ENCODE assay signal across 26 cellular contexts in the genomic region with DNA sequence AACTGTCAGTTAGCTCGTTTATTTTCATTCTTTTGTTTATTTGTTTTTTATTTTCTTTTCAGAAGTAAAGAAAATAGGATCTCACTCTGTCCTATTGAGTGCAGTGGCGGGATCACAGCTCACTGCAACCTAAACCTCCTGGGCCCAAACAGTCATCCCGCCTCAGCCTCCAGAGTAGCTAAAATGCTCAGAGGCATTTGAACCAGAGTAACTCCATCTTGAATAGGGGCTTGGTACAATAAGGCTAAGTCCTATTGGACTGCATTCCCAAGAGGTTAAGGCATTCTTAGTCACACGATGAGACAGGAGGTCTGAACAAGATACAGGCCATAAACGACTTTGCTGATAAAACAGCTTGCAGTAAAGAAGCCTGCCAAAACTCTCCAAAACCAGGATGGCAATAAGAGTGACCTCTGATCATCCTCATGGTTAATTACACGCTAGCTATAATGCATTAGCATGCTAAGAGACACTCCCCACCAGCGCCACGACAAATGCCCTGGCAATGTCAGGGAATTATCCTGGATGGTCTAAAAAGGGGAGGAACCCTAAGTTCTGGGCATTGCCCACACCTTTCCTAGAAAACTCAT. TPM values are rescaled to one million over a fixed set of nuclear protein-coding genes. Genes with fewer than 3 reads are reported as not detected.
A peak's percentile ranks its signal among the peaks of the same experiment; 100 is the strongest.
DNase-seq lines count a peak whose midpoint lies in the region; ATAC-seq, FAIRE-seq and TF ChIP-seq lines count a peak whose summit lies in the region.
"Had no signal": no experiment of that assay in that cellular context is flagged by ENCODE, and none has a peak within 500 bp of the region (broad histone marks: within the 10 kb centered on the region; RNA-seq: fewer than 3 reads in every experiment).

No MANE protein-coding gene starts in this region.

- H3K4me3 ChIP-seq in mucosa of descending colon, result no peak overlapping the region
- H3K4me3 ChIP-seq in small intestine (ENCODE audit: low read depth in 1 of 2, low read length in 2 of 2), result no peak overlapping the region
- H3K4me3 ChIP-seq: BLaER1 treated with 17β-estradiol and CSF1 and Interleukin-3, amounts not matched to agents 10 nM and 100 nM; GM23248 had no signal

- H3K4me1 ChIP-seq in mucosa of descending colon (ENCODE audit: low read depth), result no peaks in the 10 kb centered on the region
- no peaks in the 10 kb centered on the region for H3K4me1 ChIP-seq in small intestine (ENCODE audit: control insufficient read depth in 2 of 2, insufficient read depth in 1 of 2, low read depth in 1 of 2, low read length in 1 of 2)
- H3K4me1 ChIP-seq: BE2C; BLaER1 treated with 17β-estradiol and CSF1 and Interleukin-3, amounts not matched to agents 10 nM and 100 nM had no signal

- no peak overlapping the region for H3K4me3 Mint-ChIP-seq in osteocyte (ENCODE audit: unreplicated experiment)
- H3K4me3 Mint-ChIP-seq: CD14-positive monocyte; CD4-positive, alpha-beta T cell; CD8-positive, alpha-beta memory T cell had no signal

- intact Hi-C loops in mucosa of descending colon (cut with DNase I, micrococcal nuclease), result no loop called here

- H3K27ac Mint-ChIP-seq in osteocyte (ENCODE audit: unreplicated experiment), result no peak overlapping the region
- H3K27ac Mint-ChIP-seq: CD14-positive monocyte; CD4-positive, alpha-beta T cell; CD8-positive, alpha-beta memory T cell had no signal

- H3K27me3 ChIP-seq in small intestine (ENCODE audit: control insufficient read depth in 2 of 2, insufficient read depth in 2 of 2, low read length in 2 of 2), result no peaks in the 10 kb centered on the region
- H3K27me3 ChIP-seq: BLaER1 treated with 17β-estradiol and CSF1 and Interleukin-3, amounts not matched to agents 10 nM and 100 nM had no signal

- TF ChIP-seq CTCF in mucosa of descending colon (IDR thresholded peaks at IDR 0.05) (no peak), osteocyte (IDR thresholded peaks at IDR 0.05) (no peak)

- peak; percentile 64 for ATAC-seq in mucosa of descending colon
- ATAC-seq in GM18861 (IDR thresholded peaks at IDR 0.05; ENCODE audit: unreplicated experiment), result no peak

- H3K36me3 ChIP-seq in mucosa of descending colon (ENCODE audit: low read depth) (no peaks in the 10 kb centered on the region), small intestine (ENCODE audit: control insufficient read depth in 2 of 2, insufficient read depth in 2 of 2, low read length in 2 of 2) (no peaks in the 10 kb centered on the region)
- H3K36me3 ChIP-seq: BE2C; BLaER1 treated with 17β-estradiol and CSF1 and Interleukin-3, amounts not matched to agents 10 nM and 100 nM had no signal

- no peak overlapping the region for H3K27ac ChIP-seq in small intestine (ENCODE audit: low read depth in 1 of 2, low read length in 1 of 2)
- H3K27ac ChIP-seq: 22Rv1; BLaER1 treated with 17β-estradiol and CSF1 and Interleukin-3, amounts not matched to agents 10 nM and 100 nM; GM23248 had no signal

- H3K27me3 Mint-ChIP-seq in osteocyte (ENCODE audit: unreplicated experiment), result peaks cover 28% of the 10 kb centered on the region

- H3K4me1 Mint-ChIP-seq in osteocyte (ENCODE audit: unreplicated experiment), result no peaks in the 10 kb centered on the region
- H3K4me1 Mint-ChIP-seq: CD14-positive monocyte; CD8-positive, alpha-beta memory T cell had no signal

- 31 to 61% (median 51%) methylated on average over 8 of the region's 8 CpGs for WGBS in small intestine, 3 donors

- FAIRE-seq in small intestine (lab: Jason Lieb, UNC), result no peak
- FAIRE-seq: A204.1, G401.6, GM12892, GM19239, H1 had no signal

- H3K9me3 Mint-ChIP-seq in osteocyte (ENCODE audit: unreplicated experiment), result no peaks in the 10 kb centered on the region
- H3K9me3 Mint-ChIP-seq: CD4-positive, alpha-beta T cell had no signal

- DNase-seq in ELR (ENCODE audit: low read depth), result peak; percentile 7
- peak; percentile 30 for DNase-seq in RKO (ENCODE audit: low spot score)
- DNase-seq in mucosa of descending colon, result no peak
- peak; percentile 70 for DNase-seq in small intestine
- DNase-seq in osteocyte (ENCODE audit: extremely low spot score, unreplicated experiment), result no peak
- DNase-seq in kidney tubule cell (ENCODE audit: low spot score), result no peak
- DNase-seq: AML-193; BE2C; Calu3; CD4-positive, alpha-beta T cell; CD8-positive, alpha-beta memory T cell; COR-L47; DMS53; DMS79 treated with DMSO at 0.1 percent for 48 hours; GM23248; H7; HCEC 1CT had no signal

- H3K9me3 ChIP-seq in mucosa of descending colon (no peaks in the 10 kb centered on the region), small intestine (ENCODE audit: control insufficient read depth, low read depth) (no peaks in the 10 kb centered on the region)
- H3K9me3 ChIP-seq: BE2C; BLaER1 treated with 17β-estradiol and CSF1 and Interleukin-3, amounts not matched to agents 10 nM and 100 nM had no signal

- no peaks in the 10 kb centered on the region for H3K36me3 Mint-ChIP-seq in osteocyte (ENCODE audit: unreplicated experiment)
- H3K36me3 Mint-ChIP-seq: CD14-positive monocyte had no signal

RNA-seq across cellular contexts. Expression of a gene that starts 13.1 kb away (rescaled TPM):
- total RNA-seq in mucosa of descending colon, result 10 to 100 TPM; 51.5 to 51.9 (median 51.9) TPM
- 10 to 100 TPM; 34.2 to 68.4 (median 43.0) TPM for polyA plus RNA-seq in small intestine
- 35.8 and 39.1 TPM in 2 replicates for total RNA-seq in osteocyte

Comparison
In these comparisons a context has a peak if more than half of its experiments do, and no peak if none do; other contexts are left out.
1. DNase-seq: peak in ELR (single experiment), RKO (single experiment) and small intestine (single experiment); none in mucosa of descending colon (0 of 3), osteocyte (single experiment) and kidney tubule cell (single experiment).